ENCODE assay signal across 8 cellular contexts in the genomic region with DNA sequence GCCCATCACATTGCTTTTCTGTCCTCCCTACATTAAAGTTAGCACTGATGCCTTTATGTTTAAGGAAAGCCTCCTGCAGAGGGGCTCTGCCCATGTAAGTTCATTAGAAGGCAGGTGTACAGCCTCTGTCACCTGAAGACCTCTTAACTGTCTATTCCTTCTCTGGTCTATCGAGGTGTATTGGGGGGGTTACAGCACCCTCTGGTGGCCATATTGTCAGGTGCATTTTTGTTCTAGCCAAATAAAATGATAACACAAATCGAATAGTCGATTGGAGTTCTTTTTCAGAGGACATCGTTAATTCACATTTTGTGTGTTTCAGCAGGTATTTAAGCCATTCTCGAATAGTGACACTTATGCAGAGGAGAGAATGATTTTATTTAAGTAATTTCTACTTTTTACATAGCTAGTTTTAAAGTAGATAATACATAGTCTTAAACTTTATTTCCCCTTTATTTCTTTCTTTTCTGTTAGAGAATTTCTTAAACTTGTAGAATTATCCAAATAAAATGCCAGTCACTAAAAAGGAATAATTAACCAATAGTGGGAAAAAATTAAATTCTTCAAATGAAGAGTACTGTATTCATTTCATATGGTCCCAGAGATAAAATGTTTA.
DNase-seq lines count a peak whose midpoint lies in the region; ATAC-seq, FAIRE-seq and TF ChIP-seq lines count a peak whose summit lies in the region.

No MANE protein-coding gene starts in this region.

- no peaks in the 10 kb centered on the region for H3K4me1 Mint-ChIP-seq in activated CD8-positive, alpha-beta T cell treated with anti-CD3 and anti-CD28 coated beads for 36 hours (ENCODE audit: low read depth)
- H3K4me1 Mint-ChIP-seq in neural crest cell: peaks cover 45% of the 10 kb centered on the region

- no peak for TF ChIP-seq EP300 in transverse colon (IDR thresholded peaks at IDR 0.05; ENCODE audit: low read depth)

- H3K4me1 ChIP-seq in transverse colon: peaks cover 8 to 46% (median 31%) of the 10 kb centered on the region in 4 donors

- H3K4me3 Mint-ChIP-seq in activated CD8-positive, alpha-beta T cell treated with anti-CD3 and anti-CD28 coated beads for 36 hours: no peak overlapping the region
- peak overlapping the region; percentile 11 for H3K4me3 Mint-ChIP-seq in neural crest cell

- DNase-seq in Ammon's horn (ENCODE audit: low spot score): peak; percentile 58
- DNase-seq in H4 (ENCODE audit: low spot score): peak; percentile 21
- DNase-seq in NCI-H510A (lab: John Stamatoyannopoulos, UW): peak; percentile 27
- DNase-seq in activated CD8-positive, alpha-beta T cell treated with anti-CD3 and anti-CD28 coated beads for 36 hours: peak; percentile 80
- peak; percentile 59 for DNase-seq in neural crest cell (ENCODE audit: low read depth, low spot score)
- DNase-seq in transverse colon: peak; percentile 72

- peak; percentile 83 for TF ChIP-seq CTCF in activated CD8-positive, alpha-beta T cell treated with anti-CD3 and anti-CD28 coated beads for 36 hours (IDR thresholded peaks at IDR 0.05)
- TF ChIP-seq CTCF in neural crest cell (conservative IDR thresholded peaks at IDR 0.05) (peak; percentile 90), transverse colon (IDR thresholded peaks at IDR 0.05) (peak; percentile 82 to 93 (median 89))

- no peak overlapping the region for H3K27ac Mint-ChIP-seq in activated CD8-positive, alpha-beta T cell treated with anti-CD3 and anti-CD28 coated beads for 36 hours
- no peak overlapping the region for H3K27ac Mint-ChIP-seq in neural crest cell (ENCODE audit: unreplicated experiment)

- CTCF ChIA-PET in activated CD8-positive, alpha-beta T cell treated with anti-CD3 and anti-CD28 coated beads for 36 hours (lab: Charles Lee): interaction anchor here (0.6 to 3.5 kb wide), 39 partner anchors 8 to 875 kb away, joined by 3 to 30 read pairs (median 3); partner anchors contain the start of gene NEDD4L

- H3K27me3 ChIP-seq in transverse colon: no peaks in the 10 kb centered on the region

- no peaks in the 10 kb centered on the region for H3K9me3 ChIP-seq in transverse colon

- H3K4me3 ChIP-seq in transverse colon: no peak overlapping the region

- no peak for TF ChIP-seq POLR2A in transverse colon (IDR thresholded peaks at IDR 0.05)

- 21 to 29% methylated on average over 4 to 5 of the region's 5 CpGs for WGBS in transverse colon (ENCODE audit: low coverage in 1 of 2), 2 donors

- FAIRE-seq in endometrium (lab: Jason Lieb, UNC): peak; percentile 39

- POLR2A ChIA-PET in activated CD8-positive, alpha-beta T cell treated with anti-CD3 and anti-CD28 coated beads for 36 hours (lab: Charles Lee): no interaction called here

- ATAC-seq in activated CD8-positive, alpha-beta T cell treated with anti-CD3 and anti-CD28 coated beads for 36 hours: peak; percentile 58
- no peak for ATAC-seq in GM18511 (IDR thresholded peaks at IDR 0.05; ENCODE audit: unreplicated experiment)

- H3K27me3 Mint-ChIP-seq in activated CD8-positive, alpha-beta T cell treated with anti-CD3 and anti-CD28 coated beads for 36 hours: peaks cover 1% of the 10 kb centered on the region
- no peaks in the 10 kb centered on the region for H3K27me3 Mint-ChIP-seq in neural crest cell (ENCODE audit: low read depth)

- no peaks in the 10 kb centered on the region for H3K36me3 ChIP-seq in transverse colon

- in situ Hi-C loops in transverse colon (cut with MboI; ENCODE audit: low pct_ligation_motif_present in 1 of 4, low pct_unique_long_range_greater_than_20kb in 1 of 4, low sequenced_read_pairs in 3 of 4): no loop called here

- H3K9me3 Mint-ChIP-seq in activated CD8-positive, alpha-beta T cell treated with anti-CD3 and anti-CD28 coated beads for 36 hours: no peaks in the 10 kb centered on the region
- H3K9me3 Mint-ChIP-seq in neural crest cell: no peaks in the 10 kb centered on the region

- H3K27ac ChIP-seq in transverse colon: no peak overlapping the region

- no peaks in the 10 kb centered on the region for H3K36me3 Mint-ChIP-seq in activated CD8-positive, alpha-beta T cell treated with anti-CD3 and anti-CD28 coated beads for 36 hours (ENCODE audit: low read depth)
- H3K36me3 Mint-ChIP-seq in neural crest cell (ENCODE audit: low read depth): peaks cover 1% of the 10 kb centered on the region

- intact Hi-C loops in activated CD8-positive, alpha-beta T cell treated with anti-CD3 and anti-CD28 coated beads for 36 hours (cut with micrococcal nuclease): no loop called here
- intact Hi-C loops in transverse colon (cut with DNase I; ENCODE audit: low total_unique reads): loop anchor here (10.0 kb wide), 2 partner anchors 296 to 594 kb away; no protein-coding TSS in a partner anchor

Comparison
In these comparisons a context has a peak if more than half of its experiments do, and no peak if none do; other contexts are left out.
1. DNase-seq: peak in every context shown above with its lines; median percentile 80 in activated CD8-positive, alpha-beta T cell treated with anti-CD3 and anti-CD28 coated beads for 36 hours; 72 in transverse colon; 59 in neural crest cell; 58 in Ammon's horn; 27 in NCI-H510A; 21 in H4.